In the genomic region with DNA sequence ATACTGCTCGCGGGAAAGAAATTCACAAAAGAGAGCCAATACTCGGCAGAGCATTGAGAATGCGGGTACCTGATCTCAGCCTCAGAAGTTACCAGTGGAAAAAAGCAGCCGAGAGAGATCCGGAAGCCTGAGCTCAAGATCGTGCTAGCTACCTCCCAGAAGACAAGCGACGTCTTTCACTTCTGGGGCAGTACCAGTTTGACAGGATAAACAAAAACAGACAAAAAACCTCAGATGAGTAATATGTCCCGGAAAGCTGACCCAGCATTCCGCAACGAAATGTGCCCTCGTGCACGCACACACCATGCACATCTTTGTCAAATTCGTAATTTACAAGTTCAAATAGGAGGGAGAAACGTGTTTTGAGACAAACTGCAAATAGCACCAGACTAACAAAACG, we compare ENCODE assay signal across 7 cellular contexts.
DNase-seq lines count a peak whose midpoint lies in the region; ATAC-seq, FAIRE-seq and TF ChIP-seq lines count a peak whose summit lies in the region.
"Not testable (repeated sequence)": the region's sequence is repeated elsewhere in the genome, so short reads cannot be mapped to it uniquely, and the experiment has no call there.

No MANE protein-coding gene starts in this region.

- not testable (repeated sequence) for H3K4me1 ChIP-seq in endothelial cell of umbilical vein (ENCODE audit: control insufficient read depth, extremely low read depth, insufficient read depth, low read length)

- intact Hi-C loops in activated CD8-positive, alpha-beta T cell treated with anti-CD3 and anti-CD28 coated beads for 36 hours (cut with micrococcal nuclease); endothelial cell of umbilical vein (cut with micrococcal nuclease); natural killer cell (cut with micrococcal nuclease): not testable (repeated sequence)

- not testable (repeated sequence) for DNase-seq in activated CD8-positive, alpha-beta T cell treated with anti-CD3 and anti-CD28 coated beads for 36 hours; endothelial cell of umbilical vein (ENCODE audit: low read depth, low spot score); natural killer cell

- H3K36me3 Mint-ChIP-seq in activated CD8-positive, alpha-beta T cell treated with anti-CD3 and anti-CD28 coated beads for 36 hours (ENCODE audit: low read depth); natural killer cell: not testable (repeated sequence)

- peak; percentile 89 for FAIRE-seq in endothelial cell of umbilical vein (lab: Jason Lieb, UNC)

- H3K27me3 ChIP-seq in endothelial cell of umbilical vein (ENCODE audit: control insufficient read depth in 2 of 2, insufficient read depth in 2 of 2, low read length in 2 of 2), result not testable (repeated sequence)

- H4K20me1 ChIP-seq in endothelial cell of umbilical vein (replicated peaks; ENCODE audit: control insufficient read depth, extremely low read depth, insufficient read depth, low read length), result not testable (repeated sequence)

- CTCF ChIA-PET in activated CD8-positive, alpha-beta T cell treated with anti-CD3 and anti-CD28 coated beads for 36 hours (lab: Charles Lee); endothelial cell of umbilical vein (lab: Charles Lee): not testable (repeated sequence)

- peak overlapping the region; percentile 70 for H3K4me3 Mint-ChIP-seq in activated CD8-positive, alpha-beta T cell treated with anti-CD3 and anti-CD28 coated beads for 36 hours
- H3K4me3 Mint-ChIP-seq in natural killer cell, result peak overlapping the region; percentile 81

- not testable (repeated sequence) for TF ChIP-seq POLR2A in endothelial cell of umbilical vein (IDR thresholded peaks at IDR 0.05; ENCODE audit: low read depth, low read length)

- H3K4me3 ChIP-seq in endothelial cell of umbilical vein (replicated peaks in 1 of 3; ENCODE audit: insufficient read depth in 1 of 3, low read depth in 1 of 3, low read length in 3 of 3), result not testable (repeated sequence)

- H3K9ac ChIP-seq in endothelial cell of umbilical vein (replicated peaks; ENCODE audit: extremely low read depth, insufficient read depth, low read length), result not testable (repeated sequence)

- H3K9me3 ChIP-seq in endothelial cell of umbilical vein (replicated peaks; ENCODE audit: control insufficient read depth, insufficient read depth, low read length), result not testable (repeated sequence)

- H3K27ac ChIP-seq in endothelial cell of umbilical vein (ENCODE audit: insufficient read depth, low read depth, low read length), result not testable (repeated sequence)

- not testable (repeated sequence) for H3K4me1 Mint-ChIP-seq in activated CD8-positive, alpha-beta T cell treated with anti-CD3 and anti-CD28 coated beads for 36 hours (ENCODE audit: low read depth); natural killer cell

- not testable (repeated sequence) for H3K9me1 ChIP-seq in endothelial cell of umbilical vein (replicated peaks; ENCODE audit: control insufficient read depth, extremely low read depth, insufficient read depth, low read length)

- not testable (repeated sequence) for H3K36me3 ChIP-seq in endothelial cell of umbilical vein (ENCODE audit: control insufficient read depth in 2 of 2, extremely low read depth in 1 of 2, insufficient read depth in 2 of 2, low read length in 2 of 2)

- not testable (repeated sequence) for H3K27me3 Mint-ChIP-seq in activated CD8-positive, alpha-beta T cell treated with anti-CD3 and anti-CD28 coated beads for 36 hours; natural killer cell (ENCODE audit: low read depth in 2 of 2)

- H2AFZ ChIP-seq in endothelial cell of umbilical vein (ENCODE audit: low read depth, low read length), result not testable (repeated sequence)

- H3K27ac Mint-ChIP-seq in activated CD8-positive, alpha-beta T cell treated with anti-CD3 and anti-CD28 coated beads for 36 hours, result peak overlapping the region; percentile 87
- peak overlapping the region; percentile 82 to 85 for H3K27ac Mint-ChIP-seq in natural killer cell

- not testable (repeated sequence) for TF ChIP-seq CTCF in activated CD8-positive, alpha-beta T cell treated with anti-CD3 and anti-CD28 coated beads for 36 hours (IDR thresholded peaks at IDR 0.05); endothelial cell of umbilical vein (IDR thresholded peaks at IDR 0.05; ENCODE audit: extremely low read depth in 1 of 2, insufficient read depth in 1 of 2, low read depth in 1 of 2, low read length in 2 of 2); natural killer cell (IDR thresholded peaks at IDR 0.05)

- not testable (repeated sequence) for H3K4me2 ChIP-seq in endothelial cell of umbilical vein (ENCODE audit: insufficient read depth, low read length)

- BruUV-seq in endothelial cell of umbilical vein (replicated peaks; lab: Mats Ljungman, UMichigan), result TSS peak; percentile 78

- peak; percentile 33 for ATAC-seq in GM18867 (IDR thresholded peaks at IDR 0.05; ENCODE audit: unreplicated experiment)
- ATAC-seq in GM21515 (IDR thresholded peaks at IDR 0.05; ENCODE audit: unreplicated experiment), result peak; percentile 34
- ATAC-seq in HG02884 (IDR thresholded peaks at IDR 0.05; ENCODE audit: unreplicated experiment), result peak; percentile 26
- ATAC-seq in HG03457 (IDR thresholded peaks at IDR 0.05; ENCODE audit: unreplicated experiment), result peak; percentile 33
- peak; percentile 47 for ATAC-seq in activated CD8-positive, alpha-beta T cell treated with anti-CD3 and anti-CD28 coated beads for 36 hours
- ATAC-seq in natural killer cell, result peak; percentile 39 to 54 (median 48)

- POLR2A ChIA-PET in activated CD8-positive, alpha-beta T cell treated with anti-CD3 and anti-CD28 coated beads for 36 hours (lab: Charles Lee); endothelial cell of umbilical vein (lab: Charles Lee): not testable (repeated sequence)

- not testable (repeated sequence) for H3K9me3 Mint-ChIP-seq in activated CD8-positive, alpha-beta T cell treated with anti-CD3 and anti-CD28 coated beads for 36 hours; natural killer cell

- not testable (repeated sequence) for H3K79me2 ChIP-seq in endothelial cell of umbilical vein (ENCODE audit: control insufficient read depth, insufficient read depth, low read length)

- dilution Hi-C loops in endothelial cell of umbilical vein (cut with MboI; ENCODE audit: extremely low pct_ligation_motif_present, low sequenced_read_pairs), result not testable (repeated sequence)
